11 cellular contexts compared by ENCODE assay signal in the genomic region with DNA sequence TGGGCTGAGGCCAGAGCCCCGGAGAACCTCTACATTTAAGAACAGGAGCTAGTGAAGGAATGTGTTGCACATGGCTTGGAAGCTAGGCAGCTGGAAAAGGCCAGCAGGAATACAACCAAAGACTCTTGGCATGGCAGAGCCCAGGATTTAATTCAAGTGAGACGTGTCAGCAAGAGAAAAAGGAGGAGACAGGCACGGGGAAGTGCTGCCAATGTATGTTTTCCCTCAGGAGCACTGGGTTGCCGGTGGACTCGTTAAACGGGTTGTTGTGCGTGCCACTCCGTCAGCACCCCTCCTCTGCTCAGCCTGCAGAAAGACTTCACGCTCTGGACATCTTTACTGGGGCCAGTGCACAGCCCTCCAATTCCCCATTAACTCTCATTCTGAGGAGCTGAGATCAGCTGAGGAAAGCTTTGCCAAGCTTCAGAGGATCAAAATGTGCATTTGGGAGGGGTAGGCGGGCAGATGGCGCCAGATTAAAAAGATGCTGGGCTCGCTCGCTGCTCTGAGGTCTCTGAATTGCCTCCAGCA.
DNase-seq lines count a peak whose midpoint lies in the region; ATAC-seq and TF ChIP-seq lines count a peak whose summit lies in the region.
"Had no signal": no experiment of that assay in that cellular context is flagged by ENCODE, and none has a peak within 500 bp of the region (broad histone marks: within the 10 kb centered on the region; RNA-seq: fewer than 3 reads in every experiment).

No MANE protein-coding gene starts in this region.

- peak overlapping the region; percentile 44; the same call in 1 of the 2 replicates for H2BK120ac ChIP-seq in IMR-90 (ENCODE audit: low read depth, low read length)

- no peak overlapping the region for H3K27ac ChIP-seq in IMR-90 (ENCODE audit: insufficient read depth, low read length)
- H3K27ac ChIP-seq in esophagus (ENCODE audit: low read depth in 2 of 2, low read length in 1 of 2) = peak overlapping the region; percentile 65 to 76
- peak overlapping the region; percentile 60 for H3K27ac ChIP-seq in suprapubic skin

- no peak overlapping the region for H3K56ac ChIP-seq in IMR-90 (ENCODE audit: extremely low read depth, insufficient read depth, low read length)

- H3K9ac ChIP-seq in IMR-90 (ENCODE audit: low read depth, low read length) = no peak overlapping the region

- POLR2A ChIA-PET in IMR-90 (lab: Charles Lee; ENCODE audit: unreplicated experiment) = no interaction called here

- H3K9me3 ChIP-seq in IMR-90 (ENCODE audit: control insufficient read depth, insufficient read depth, low read length) = no peaks in the 10 kb centered on the region
- no peaks in the 10 kb centered on the region for H3K9me3 ChIP-seq in esophagus (ENCODE audit: control insufficient read depth in 2 of 2, insufficient read depth in 1 of 2, low read depth in 1 of 2, low read length in 1 of 2)
- no peaks in the 10 kb centered on the region for H3K9me3 ChIP-seq in suprapubic skin

- peaks cover 17% of the 10 kb centered on the region for H3K4me1 ChIP-seq in IMR-90 (ENCODE audit: control insufficient read depth, insufficient read depth, low read length)
- H3K4me1 ChIP-seq in esophagus (ENCODE audit: control insufficient read depth in 2 of 2, insufficient read depth in 2 of 2, low read length in 1 of 2) = peaks cover 0 to 24% of the 10 kb centered on the region in 2 donors
- peaks cover 38% of the 10 kb centered on the region for H3K4me1 ChIP-seq in suprapubic skin

- CTCF ChIA-PET in IMR-90 (lab: Yijun Ruan, JAX) = interaction anchor here (0.9 kb wide), 1 partner anchor 278 kb away, joined by 4 read pairs; no protein-coding TSS in a partner anchor

- H4K20me1 ChIP-seq in IMR-90 (ENCODE audit: insufficient read depth, low read length) = no peaks in the 10 kb centered on the region

- dilution Hi-C loops in IMR-90 (cut with HindIII; ENCODE audit: low sequenced_read_pairs, unreplicated experiment) = loop anchor here (25.0 kb wide), 1 partner anchor 91 kb away; a partner anchor contains a TSS

- no peak overlapping the region for H2BK20ac ChIP-seq in IMR-90 (ENCODE audit: low read depth, low read length)

- H2BK5ac ChIP-seq in IMR-90 (ENCODE audit: low read depth, low read length, poor library complexity, severe bottlenecking) = no peak overlapping the region

- TF ChIP-seq CTCF in IMR-90 (conservative IDR thresholded peaks at IDR 0.05; ENCODE audit: low read depth, low read length) (no peak), suprapubic skin (IDR thresholded peaks at IDR 0.05) (no peak)

- H3K23ac ChIP-seq in IMR-90 (ENCODE audit: low read depth, low read length) = peak overlapping the region; percentile 84; the same call in 1 of the 2 replicates

- H3K4me2 ChIP-seq in IMR-90 (ENCODE audit: low read depth, low read length) = no peak overlapping the region

- H3K79me1 ChIP-seq in IMR-90 (ENCODE audit: low read depth in 1 of 2, low read length in 2 of 2) = peaks cover 0 to 15% of the 10 kb centered on the region in 2 experiments; a peak in 3 of 4 replicates

- H3K18ac ChIP-seq in IMR-90 (ENCODE audit: low read depth, low read length) = 0 out of 2 replicates have a peak overlapping the region, but pooled peaks have one; percentile 12

- DNase-seq in IMR-90 (peak; percentile 16), middle frontal gyrus (ENCODE audit: extremely low spot score, low spot score) (peak; percentile 33), suprapubic skin (ENCODE audit: low spot score in 2 of 2) (no peak), H7 (no peak), T-helper 9 cell (no peak)
- DNase-seq: activated CD4-positive, alpha-beta T cell treated with anti-CD3 and anti-CD28 coated beads, Interleukin-2, amount 50 U/mL, for 1 hour; Calu3; endodermal cell had no signal

- peak overlapping the region; percentile 43; the same call in 1 of the 2 replicates for H3K4ac ChIP-seq in IMR-90 (ENCODE audit: low read depth, low read length)

- H3K27me3 ChIP-seq in IMR-90 (ENCODE audit: control insufficient read depth, insufficient read depth, low read length) = no peaks in the 10 kb centered on the region
- no peaks in the 10 kb centered on the region for H3K27me3 ChIP-seq in esophagus (ENCODE audit: control insufficient read depth in 1 of 2, insufficient read depth in 2 of 2, low read length in 2 of 2)
- H3K27me3 ChIP-seq in suprapubic skin = no peaks in the 10 kb centered on the region
- H3K27me3 ChIP-seq in H7 (ENCODE audit: control insufficient read depth, insufficient read depth, low read length) = no peaks in the 10 kb centered on the region

- peak overlapping the region; percentile 69 for H2AFZ ChIP-seq in IMR-90 (replicated peaks; ENCODE audit: low read length, poor library complexity)

- ATAC-seq in IMR-90 (ENCODE audit: low read depth) = peak; percentile 58; the same call in 1 of the 2 replicates
- no peak for ATAC-seq in HG02852 (IDR thresholded peaks at IDR 0.05; ENCODE audit: unreplicated experiment)
- no peak for ATAC-seq in HG02642 (IDR thresholded peaks at IDR 0.05; ENCODE audit: poor library complexity, unreplicated experiment)

- TF ChIP-seq POLR2A in IMR-90 (IDR thresholded peaks at IDR 0.05; ENCODE audit: low read depth, low read length) = no peak
- no peak for TF ChIP-seq POLR2A in suprapubic skin (IDR thresholded peaks at IDR 0.05)

- intact Hi-C loops in IMR-90 (cut with micrococcal nuclease) = no loop called here

- H3K14ac ChIP-seq in IMR-90 (replicated peaks; ENCODE audit: low read depth, low read length) = peak overlapping the region; percentile 10; the same call in 1 of the 2 replicates

- in situ Hi-C loops in IMR-90 (cut with MboI; ENCODE audit: low sequenced_read_pairs) = loop anchor here (25.0 kb wide), 1 partner anchor 91 kb away; a partner anchor contains a TSS

- H3K9me1 ChIP-seq in IMR-90 (ENCODE audit: insufficient read depth, low read length) = peaks cover 7% of the 10 kb centered on the region; the same call in 1 of the 2 replicates

- H2BK15ac ChIP-seq in IMR-90 (ENCODE audit: low read depth, low read length) = no peak overlapping the region

- H4K5ac ChIP-seq in IMR-90 (ENCODE audit: low read depth, low read length) = peak overlapping the region; percentile 4; the same call in 1 of the 2 replicates

- H4K8ac ChIP-seq in IMR-90 (ENCODE audit: low read depth in 2 of 2, low read length in 2 of 2) = peak overlapping the region in 1 of 2 experiments; percentile 14; a peak in 1 of 4 replicates

- H3K36me3 ChIP-seq in IMR-90 (ENCODE audit: control insufficient read depth, insufficient read depth, low read length) = no peaks in the 10 kb centered on the region; the same call in 1 of the 2 replicates
- peaks cover 0 to 4% of the 10 kb centered on the region in 2 donors for H3K36me3 ChIP-seq in esophagus (ENCODE audit: control insufficient read depth in 2 of 2, insufficient read depth in 2 of 2, low read length in 1 of 2)
- no peaks in the 10 kb centered on the region for H3K36me3 ChIP-seq in suprapubic skin
- no peaks in the 10 kb centered on the region for H3K36me3 ChIP-seq in H7 (replicated peaks; ENCODE audit: control insufficient read depth, insufficient read depth, low read length)

- H3K4me3 ChIP-seq in IMR-90 (ENCODE audit: insufficient read depth, low read depth, low read length) = no peak overlapping the region
- no peak overlapping the region for H3K4me3 ChIP-seq in esophagus (ENCODE audit: low read depth in 1 of 2, low read length in 2 of 2)
- peak overlapping the region; percentile 17 for H3K4me3 ChIP-seq in suprapubic skin
- H3K4me3 ChIP-seq in H7 (ENCODE audit: insufficient read depth, low read depth, low read length) = no peak overlapping the region

- no peak overlapping the region; the same call in 1 of the 2 replicates for H2AK5ac ChIP-seq in IMR-90 (ENCODE audit: low read depth, low read length)

- no peak overlapping the region for H2AK9ac ChIP-seq in IMR-90 (replicated peaks; ENCODE audit: low read depth, low read length, poor library complexity)

- 24% methylated on average over 2 of the region's 13 CpGs; no CpG with 5 or more reads in 1 of the 2 experiments for WGBS in IMR-90 (ENCODE audit: extremely low coverage in 2 of 2, insufficient read length in 1 of 2), 2 experiments
- WGBS in esophagus, 2 donors = 29 to 44% methylated on average over 13 of the region's 13 CpGs
- WGBS in suprapubic skin = 36% methylated on average over 11 of the region's 13 CpGs

- no TSS peak for BruUV-seq in IMR-90 (replicated peaks; lab: Mats Ljungman, UMichigan)

- H4K91ac ChIP-seq in IMR-90 (ENCODE audit: insufficient read depth, low read depth, low read length) = peak overlapping the region; percentile 8; the same call in 1 of the 2 replicates

- no peak for TF ChIP-seq RAD21 in IMR-90 (IDR thresholded peaks at IDR 0.05; ENCODE audit: low read length)

- TF ChIP-seq EP300 in suprapubic skin (IDR thresholded peaks at IDR 0.05) = no peak

TF ChIP-seq in IMR-90, 13 proteins besides CTCF, POLR2A, EP300 and RAD21:
- TF ChIP-seq RFX5 (IDR thresholded peaks at IDR 0.05; ENCODE audit: low read depth, low read length) (no peak), SMC3 (IDR thresholded peaks at IDR 0.05; ENCODE audit: low read depth, low read length) (no peak), NFE2L2 (IDR thresholded peaks at IDR 0.05; ENCODE audit: low read depth, low read length) (no peak)
- TF ChIP-seq, protein P1, sequence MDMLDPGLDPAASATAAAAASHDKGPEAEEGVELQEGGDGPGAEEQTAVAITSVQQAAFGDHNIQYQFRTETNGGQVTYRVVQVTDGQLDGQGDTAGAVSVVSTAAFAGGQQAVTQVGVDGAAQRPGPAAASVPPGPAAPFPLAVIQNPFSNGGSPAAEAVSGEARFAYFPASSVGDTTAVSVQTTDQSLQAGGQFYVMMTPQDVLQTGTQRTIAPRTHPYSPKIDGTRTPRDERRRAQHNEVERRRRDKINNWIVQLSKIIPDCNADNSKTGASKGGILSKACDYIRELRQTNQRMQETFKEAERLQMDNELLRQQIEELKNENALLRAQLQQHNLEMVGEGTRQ (IDR thresholded peaks at IDR 0.05; ENCODE audit: low read depth, low read length) = no peak

Comparison
In these comparisons a context has a peak if more than half of its experiments do, and no peak if none do; other contexts are left out.
1. DNase-seq: peak in IMR-90 (single experiment) and middle frontal gyrus (single experiment); none in suprapubic skin (0 of 2), H7 (single experiment) and T-helper 9 cell (single experiment).